9 cellular contexts compared by ENCODE assay signal in the genomic region with DNA sequence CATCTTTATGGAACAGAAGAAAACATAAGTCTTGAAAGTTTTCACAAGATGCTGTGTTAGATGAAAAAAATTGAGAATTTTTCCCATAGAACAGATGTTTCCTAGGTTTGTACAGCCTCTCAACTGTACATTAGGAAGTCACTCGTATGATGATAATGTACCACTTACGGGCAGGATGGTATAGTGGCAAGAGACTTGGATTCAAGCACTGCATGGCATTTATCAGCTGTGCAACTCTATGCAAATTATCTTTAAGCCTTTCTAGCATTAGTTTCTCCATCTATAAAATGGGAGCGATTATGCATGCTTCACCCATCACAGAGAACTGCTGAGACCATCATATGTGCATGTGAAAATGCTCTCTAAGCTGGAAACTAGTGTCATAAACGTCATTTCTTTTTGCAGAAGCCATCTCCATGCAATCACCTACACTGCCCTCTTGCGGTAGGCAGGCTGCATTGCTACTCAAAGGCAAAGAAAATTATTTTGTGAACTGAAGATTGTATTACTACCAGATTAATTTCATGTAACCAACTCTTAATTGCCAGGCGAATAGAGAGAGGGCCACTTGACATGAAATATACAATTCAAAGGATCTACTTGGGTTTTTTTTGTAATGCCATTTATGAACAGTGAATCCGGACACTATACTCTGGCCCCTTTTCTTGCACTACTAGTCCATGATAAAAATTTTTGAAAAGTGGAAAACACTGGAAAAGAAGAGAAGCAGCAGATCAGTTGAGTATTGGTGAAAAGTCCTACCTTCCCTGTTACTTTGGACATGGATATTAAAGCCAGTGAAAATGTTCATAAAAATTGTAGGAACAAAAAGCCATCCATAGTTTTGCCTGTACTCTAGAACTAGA.
DNase-seq lines count a peak whose midpoint lies in the region; ATAC-seq and TF ChIP-seq lines count a peak whose summit lies in the region.
"Had no signal": no experiment of that assay in that cellular context is flagged by ENCODE, and none has a peak within 500 bp of the region (broad histone marks: within the 10 kb centered on the region; RNA-seq: fewer than 3 reads in every experiment).

No MANE protein-coding gene starts in this region.

- H3K9ac ChIP-seq in OCI-LY3 (ENCODE audit: low read length) = no peak overlapping the region

- peak; percentile 12 for DNase-seq in COR-L47 (lab: John Stamatoyannopoulos, UW)
- DNase-seq in HFF-Myc (ENCODE audit: extremely low read depth, low read depth) = no peak
- DNase-seq in activated T-cell treated with anti-CD3 and anti-CD28 coated beads, Interleukin-2, amount 50 U/mL, for 72 hours = peak; percentile 51 to 59
- peak in 37 of 42 donors; percentile 12 to 82 (median 58) for DNase-seq in head of caudate nucleus
- DNase-seq in gastrocnemius medialis = no peak

- intact Hi-C loops in head of caudate nucleus (cut with DNase I) = no loop called here
- intact Hi-C loops in gastrocnemius medialis (cut with DNase I; ENCODE audit: low total_unique reads) = no loop called here

- no peak overlapping the region for H3K27ac ChIP-seq in OCI-LY3 (ENCODE audit: low read length)
- no peak overlapping the region for H3K27ac ChIP-seq in gastrocnemius medialis
- H3K27ac ChIP-seq: skin epidermis had no signal

- H3K79me2 ChIP-seq in OCI-LY3 (ENCODE audit: low read length) = no peaks in the 10 kb centered on the region

- no peaks in the 10 kb centered on the region for H3K27me3 Mint-ChIP-seq in activated T-cell treated with anti-CD3 and anti-CD28 coated beads, Interleukin-2, amount 50 U/mL, for 72 hours (ENCODE audit: low read depth)

- H3K4me1 ChIP-seq in OCI-LY3 (ENCODE audit: low read length) (peaks cover 7% of the 10 kb centered on the region), gastrocnemius medialis (peaks cover 17 to 22% of the 10 kb centered on the region in 2 donors)

- H3K4me2 ChIP-seq in OCI-LY3 (ENCODE audit: low read length) = peak overlapping the region; percentile 63

- H4K20me1 ChIP-seq in OCI-LY3 (ENCODE audit: insufficient read depth, low read length) = peaks cover 10% of the 10 kb centered on the region; the same call in 1 of the 2 replicates

- H3K27me3 ChIP-seq in OCI-LY3 (ENCODE audit: low read depth, low read length) = no peaks in the 10 kb centered on the region
- H3K27me3 ChIP-seq in gastrocnemius medialis = no peaks in the 10 kb centered on the region

- ATAC-seq in activated T-cell treated with anti-CD3 and anti-CD28 coated beads, Interleukin-2, amount 50 U/mL, for 72 hours (replicated peaks in 1 of 2) = peak; percentile 25 to 51
- ATAC-seq in gastrocnemius medialis = peak in 1 of 2 donors; percentile 62
- no peak for ATAC-seq in GM18907 (IDR thresholded peaks at IDR 0.05; ENCODE audit: unreplicated experiment)
- ATAC-seq in GM18517 (IDR thresholded peaks at IDR 0.05; ENCODE audit: unreplicated experiment) = no peak

- no peak for TF ChIP-seq POLR2A in gastrocnemius medialis (IDR thresholded peaks at IDR 0.05)

- H3K27ac Mint-ChIP-seq in activated T-cell treated with anti-CD3 and anti-CD28 coated beads, Interleukin-2, amount 50 U/mL, for 72 hours = no peak overlapping the region

- no peaks in the 10 kb centered on the region for H3K9me3 ChIP-seq in OCI-LY3 (ENCODE audit: insufficient read depth, low read length)
- no peaks in the 10 kb centered on the region for H3K9me3 ChIP-seq in gastrocnemius medialis

- H3K4me3 Mint-ChIP-seq in activated T-cell treated with anti-CD3 and anti-CD28 coated beads, Interleukin-2, amount 50 U/mL, for 72 hours = no peak overlapping the region

- H2AFZ ChIP-seq in OCI-LY3 (ENCODE audit: low read depth, low read length) = no peak overlapping the region

- TF ChIP-seq CTCF in HFF-Myc (IDR thresholded peaks at IDR 0.05; ENCODE audit: low read depth, low read length, missing control alignments) (peak; percentile 99), OCI-LY3 (IDR thresholded peaks at IDR 0.05; ENCODE audit: low read depth, low read length) (peak; percentile 86), gastrocnemius medialis (IDR thresholded peaks at IDR 0.05 in 4 of 5, conservative IDR thresholded peaks at IDR 0.05 in 1 of 5) (peak; percentile 73 to 94 (median 92))

- in situ Hi-C loops in gastrocnemius medialis (cut with MboI; ENCODE audit: low sequenced_read_pairs in 4 of 4) = loop anchor here in 1 of 4 donors (25.0 kb wide), 1 partner anchor 891 kb away; a partner anchor contains a TSS

- H3K4me3 ChIP-seq in HFF-Myc (replicated peaks; ENCODE audit: low read depth, low read length) (no peak overlapping the region), OCI-LY3 (ENCODE audit: low read length) (peak overlapping the region; percentile 36; the same call in 1 of the 2 replicates), gastrocnemius medialis (no peak overlapping the region)
- H3K4me3 ChIP-seq: skin epidermis had no signal

- H3K36me3 ChIP-seq in OCI-LY3 (replicated peaks; ENCODE audit: low read depth, low read length) = no peaks in the 10 kb centered on the region
- no peaks in the 10 kb centered on the region for H3K36me3 ChIP-seq in gastrocnemius medialis

- no peaks in the 10 kb centered on the region for H3K9me3 Mint-ChIP-seq in activated T-cell treated with anti-CD3 and anti-CD28 coated beads, Interleukin-2, amount 50 U/mL, for 72 hours

- H3K4me1 Mint-ChIP-seq in activated T-cell treated with anti-CD3 and anti-CD28 coated beads, Interleukin-2, amount 50 U/mL, for 72 hours (ENCODE audit: low read depth) = peaks cover 3% of the 10 kb centered on the region

- H3K36me3 Mint-ChIP-seq in activated T-cell treated with anti-CD3 and anti-CD28 coated beads, Interleukin-2, amount 50 U/mL, for 72 hours (ENCODE audit: insufficient read depth in 2 of 2) = no peaks in the 10 kb centered on the region

Comparison
In these comparisons a context has a peak if more than half of its experiments do, and no peak if none do; other contexts are left out.
1. DNase-seq: peak in COR-L47 (single experiment), activated T-cell treated with anti-CD3 and anti-CD28 coated beads, Interleukin-2, amount 50 U/mL, for 72 hours (2 of 2) and head of caudate nucleus (37 of 42); none in HFF-Myc (single experiment) and gastrocnemius medialis (0 of 2).
2. ATAC-seq: peak in activated T-cell treated with anti-CD3 and anti-CD28 coated beads, Interleukin-2, amount 50 U/mL, for 72 hours (2 of 2); none in GM18907 (single experiment) and GM18517 (single experiment).
3. Peak in every context shown above with its lines, with median percentiles within 50 percentile points of each other: CTCF ChIP-seq.